1 cellular context compared by ENCODE assay signal in the genomic region with DNA sequence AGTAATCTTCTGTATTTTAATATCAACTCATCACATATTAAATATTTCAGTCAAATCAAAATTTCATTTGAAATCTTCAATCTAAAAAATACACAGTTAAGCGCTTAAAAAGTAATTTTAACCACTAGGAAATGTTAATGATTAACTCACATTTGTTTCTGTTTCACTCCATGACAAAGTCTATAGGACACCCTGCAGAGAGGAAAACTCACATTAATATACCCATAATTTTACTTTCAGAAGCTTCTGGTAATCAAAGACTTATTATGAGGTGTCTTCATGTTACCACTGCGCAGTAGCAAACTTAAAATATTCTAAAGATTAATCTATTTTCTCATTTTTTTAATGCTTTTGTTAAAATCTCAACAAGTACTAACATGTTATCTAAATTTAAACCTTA.
TF ChIP-seq lines count a peak whose summit lies in the region.

No MANE protein-coding gene starts in this region.

TF ChIP-seq in IMR-90, 13 proteins besides CTCF, POLR2A, EP300 and RAD21 (continued from another document):
- TF ChIP-seq FOS (IDR thresholded peaks at IDR 0.05; ENCODE audit: low read depth, low read length) (no peak), NFE2L2 (IDR thresholded peaks at IDR 0.05; ENCODE audit: low read depth, low read length) (no peak), BHLHE40 (IDR thresholded peaks at IDR 0.05; ENCODE audit: low read depth, low read length) (no peak), CEBPB (IDR thresholded peaks at IDR 0.05; ENCODE audit: low read depth, low read length) (no peak), MXI1 (IDR thresholded peaks at IDR 0.05; ENCODE audit: borderline replicate concordance, low read depth, low read length) (no peak), SMC3 (IDR thresholded peaks at IDR 0.05; ENCODE audit: low read depth, low read length) (no peak), RFX5 (IDR thresholded peaks at IDR 0.05; ENCODE audit: low read depth, low read length) (no peak), ELK1 (IDR thresholded peaks at IDR 0.05; ENCODE audit: borderline replicate concordance, low read depth, low read length) (no peak), RCOR1 (IDR thresholded peaks at IDR 0.05; ENCODE audit: insufficient replicate concordance, low read length) (no peak), CHD1 (IDR thresholded peaks at IDR 0.05; ENCODE audit: low read depth, low read length) (no peak)
- TF ChIP-seq, protein P1, sequence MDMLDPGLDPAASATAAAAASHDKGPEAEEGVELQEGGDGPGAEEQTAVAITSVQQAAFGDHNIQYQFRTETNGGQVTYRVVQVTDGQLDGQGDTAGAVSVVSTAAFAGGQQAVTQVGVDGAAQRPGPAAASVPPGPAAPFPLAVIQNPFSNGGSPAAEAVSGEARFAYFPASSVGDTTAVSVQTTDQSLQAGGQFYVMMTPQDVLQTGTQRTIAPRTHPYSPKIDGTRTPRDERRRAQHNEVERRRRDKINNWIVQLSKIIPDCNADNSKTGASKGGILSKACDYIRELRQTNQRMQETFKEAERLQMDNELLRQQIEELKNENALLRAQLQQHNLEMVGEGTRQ (IDR thresholded peaks at IDR 0.05; ENCODE audit: low read depth, low read length): no peak
